Comparison of ENCODE assay signal across 11 cellular contexts in genomic region chr2:85890522-85891176, GRCh38. TPM values are rescaled to one million over a fixed set of nuclear protein-coding genes. Genes with fewer than 3 reads are reported as not detected.
DNase-seq lines count a peak whose midpoint lies in the region; ATAC-seq, FAIRE-seq and TF ChIP-seq lines count a peak whose summit lies in the region.
"Had no signal": no experiment of that assay in that cellular context is flagged by ENCODE, and none has a peak within 500 bp of the region (broad histone marks: within the 10 kb centered on the region; RNA-seq: fewer than 3 reads in every experiment).

No MANE protein-coding gene starts in this region.

- peaks cover 61% of the 10 kb centered on the region for H3K4me1 Mint-ChIP-seq in activated naive CD4-positive, alpha-beta T cell treated with anti-CD3 and anti-CD28 coated beads, Interleukin-2, amount 10 ng/mL, durations not matched to agents 7 days and 5 days
- H3K4me1 Mint-ChIP-seq in activated CD4-positive, alpha-beta memory T cell treated with anti-CD3 and anti-CD28 coated beads for 36 hours (ENCODE audit: low read depth), result peaks cover 46% of the 10 kb centered on the region

- intact Hi-C loops in activated CD4-positive, alpha-beta memory T cell treated with anti-CD3 and anti-CD28 coated beads for 36 hours (cut with micrococcal nuclease), result no loop called here

- peak overlapping the region; percentile 61 for H3K4me3 Mint-ChIP-seq in activated naive CD4-positive, alpha-beta T cell treated with anti-CD3 and anti-CD28 coated beads, Interleukin-2, amount 10 ng/mL, durations not matched to agents 7 days and 5 days
- peak overlapping the region; percentile 39 for H3K4me3 Mint-ChIP-seq in activated CD4-positive, alpha-beta memory T cell treated with anti-CD3 and anti-CD28 coated beads for 36 hours

- H3K27ac Mint-ChIP-seq in activated naive CD4-positive, alpha-beta T cell treated with anti-CD3 and anti-CD28 coated beads, Interleukin-2, amount 10 ng/mL, durations not matched to agents 7 days and 5 days, result no peak overlapping the region
- H3K27ac Mint-ChIP-seq in activated CD4-positive, alpha-beta memory T cell treated with anti-CD3 and anti-CD28 coated beads for 36 hours, result no peak overlapping the region

- CTCF ChIA-PET in activated naive CD4-positive, alpha-beta T cell treated with anti-CD3 and anti-CD28 coated beads, Interleukin-2, amount 10 ng/mL, durations not matched to agents 7 days and 5 days (lab: Charles Lee), result interaction anchor here (1.2 to 7.7 kb wide), 8 partner anchors 17 to 194 kb away, joined by 3 to 170 read pairs (median 11); no protein-coding TSS in a partner anchor
- CTCF ChIA-PET in activated CD4-positive, alpha-beta memory T cell treated with anti-CD3 and anti-CD28 coated beads for 36 hours (lab: Charles Lee), result interaction anchor here (1.0 to 6.7 kb wide), 6 partner anchors 10 to 189 kb away, joined by 3 to 141 read pairs (median 26); no protein-coding TSS in a partner anchor

- H3K36me3 Mint-ChIP-seq in activated naive CD4-positive, alpha-beta T cell treated with anti-CD3 and anti-CD28 coated beads, Interleukin-2, amount 10 ng/mL, durations not matched to agents 7 days and 5 days, result peaks cover 36% of the 10 kb centered on the region
- H3K36me3 Mint-ChIP-seq in activated CD4-positive, alpha-beta memory T cell treated with anti-CD3 and anti-CD28 coated beads for 36 hours, result peaks cover 3% of the 10 kb centered on the region

- TF ChIP-seq CTCF in keratinocyte (optimal IDR thresholded peaks at IDR 0.05 in 1 of 3, IDR thresholded peaks at IDR 0.05 in 1 of 3, conservative IDR thresholded peaks at IDR 0.05 in 1 of 3; ENCODE audit: extremely low read depth in 1 of 3, insufficient read depth in 2 of 3, low read length in 3 of 3) (no peak), thoracic aorta (IDR thresholded peaks at IDR 0.05) (no peak)

- H3K4me3 ChIP-seq in keratinocyte (ENCODE audit: control insufficient read depth in 2 of 3, extremely low read depth in 1 of 3, insufficient read depth in 2 of 3, low read depth in 1 of 3, low read length in 3 of 3) (no peak overlapping the region), thoracic aorta (peak overlapping the region; percentile 73)

- dilution Hi-C loops in keratinocyte (cut with MboI; ENCODE audit: extremely low pct_ligation_motif_present, low sequenced_read_pairs), result no loop called here

- peak overlapping the region; percentile 98 for H3K4me2 ChIP-seq in keratinocyte (ENCODE audit: control insufficient read depth, extremely low read depth, insufficient read depth, low read depth, low read length)

- H3K9me1 ChIP-seq in keratinocyte (ENCODE audit: control insufficient read depth, extremely low read depth, insufficient read depth, low read length), result peaks cover 6% of the 10 kb centered on the region

- peak overlapping the region; percentile 85 for H2AFZ ChIP-seq in keratinocyte (ENCODE audit: control insufficient read depth, low read length)

- POLR2A ChIA-PET in activated CD4-positive, alpha-beta memory T cell treated with anti-CD3 and anti-CD28 coated beads for 36 hours (lab: Charles Lee), result interaction anchor here (1.5 kb wide), 1 partner anchor 216 kb away, joined by 3 read pairs; the partner anchor contains the start of genes POLR1A and PTCD3

- H3K27me3 ChIP-seq in keratinocyte (ENCODE audit: control insufficient read depth, extremely low read depth, insufficient read depth, low read length) (no peaks in the 10 kb centered on the region), thoracic aorta (replicated peaks; ENCODE audit: insufficient read depth) (no peaks in the 10 kb centered on the region)

- no peak for FAIRE-seq in keratinocyte (lab: Jason Lieb, UNC)

- peaks cover 4% of the 10 kb centered on the region for H3K27me3 Mint-ChIP-seq in activated naive CD4-positive, alpha-beta T cell treated with anti-CD3 and anti-CD28 coated beads, Interleukin-2, amount 10 ng/mL, durations not matched to agents 7 days and 5 days
- H3K27me3 Mint-ChIP-seq in activated CD4-positive, alpha-beta memory T cell treated with anti-CD3 and anti-CD28 coated beads for 36 hours, result no peaks in the 10 kb centered on the region

- ATAC-seq in thoracic aorta (ENCODE audit: insufficient number of reproducible peaks, low FRiP score, low read depth) (no peak), GM21737 (IDR thresholded peaks at IDR 0.05; ENCODE audit: unreplicated experiment) (no peak)

- H4K20me1 ChIP-seq in keratinocyte (ENCODE audit: control insufficient read depth, extremely low read depth, insufficient read depth, low read length), result no peaks in the 10 kb centered on the region

- H3K36me3 ChIP-seq in keratinocyte (ENCODE audit: control insufficient read depth in 2 of 2, extremely low read depth in 1 of 2, insufficient read depth in 2 of 2, low read length in 2 of 2), result no peaks in the 10 kb centered on the region
- no peaks in the 10 kb centered on the region for H3K36me3 ChIP-seq in thoracic aorta

- peak overlapping the region; percentile 35 for H3K9ac ChIP-seq in keratinocyte (ENCODE audit: control insufficient read depth, extremely low read depth, insufficient read depth, low read length)

- H3K4me1 ChIP-seq in keratinocyte (ENCODE audit: control insufficient read depth, extremely low read depth, insufficient read depth, low read length) (peaks cover 63% of the 10 kb centered on the region), thoracic aorta (ENCODE audit: control insufficient read depth in 1 of 2, low read depth in 2 of 2) (peaks cover 26 to 36% of the 10 kb centered on the region in 2 donors)

- peaks cover 13% of the 10 kb centered on the region for H3K9me3 Mint-ChIP-seq in activated naive CD4-positive, alpha-beta T cell treated with anti-CD3 and anti-CD28 coated beads, Interleukin-2, amount 10 ng/mL, durations not matched to agents 7 days and 5 days
- peaks cover 7% of the 10 kb centered on the region for H3K9me3 Mint-ChIP-seq in activated CD4-positive, alpha-beta memory T cell treated with anti-CD3 and anti-CD28 coated beads for 36 hours

- H3K79me2 ChIP-seq in keratinocyte (ENCODE audit: control insufficient read depth, insufficient read depth, low read length), result peaks cover 26% of the 10 kb centered on the region

- H3K27ac ChIP-seq in keratinocyte (ENCODE audit: control insufficient read depth, insufficient read depth, low read length) (peak overlapping the region; percentile 13), thoracic aorta (peak overlapping the region in 1 of 2 donors; percentile 67)

- H3K9me3 ChIP-seq in keratinocyte (ENCODE audit: control insufficient read depth, low read depth, low read length) (no peaks in the 10 kb centered on the region), thoracic aorta (no peaks in the 10 kb centered on the region)

- DNase-seq in activated naive CD4-positive, alpha-beta T cell treated with anti-CD3 and anti-CD28 coated beads, Interleukin-2, amount 10 ng/mL, durations not matched to agents 7 days and 5 days, result no peak
- no peak for DNase-seq in activated naive CD4-positive, alpha-beta T cell (lab: John Stamatoyannopoulos, UW)
- no peak for DNase-seq in activated CD4-positive, alpha-beta memory T cell treated with anti-CD3 and anti-CD28 coated beads for 36 hours
- DNase-seq in keratinocyte (ENCODE audit: low read depth, low spot score) (no peak), thoracic aorta (ENCODE audit: low spot score) (no peak), dermis blood vessel endothelial cell (no peak), NCI-H1048 (lab: John Stamatoyannopoulos, UW) (no peak)
- DNase-seq: NCI-H1930, occipital lobe, SW 1271 had no signal

RNA-seq across cellular contexts. Expression of gene ST3GAL5, which starts 1.9 kb away (rescaled TPM):
- total RNA-seq in activated CD4-positive, alpha-beta memory T cell treated with anti-CD3 and anti-CD28 coated beads for 36 hours, result 10 to 100 TPM in 1 of 2 experiments, 1 to 10 TPM in 1; 9.6 to 11.5 TPM
- polyA plus RNA-seq in keratinocyte, result 29.7 to 43.5 TPM (median 39.7 TPM) in 3 replicates
- 7.1 TPM for polyA plus RNA-seq in keratinocyte (2011; ENCODE audit: low read depth)
- 30.7 and 44.2 TPM in 2 replicates for polyA plus RNA-seq in keratinocyte (2011; cell fraction: cytosol; rRNA removed)
- 49.3 and 50.8 TPM in 2 replicates for polyA plus RNA-seq in keratinocyte (2011; cell fraction: nucleus; rRNA removed)
- 7.0 and 24.6 TPM in 2 replicates for polyA plus RNA-seq in keratinocyte (2012; ENCODE audit: low replicate concordance)
- polyA minus RNA-seq in keratinocyte, result 16.0 to 43.2 TPM (median 26.8 TPM) in 3 replicates
- polyA minus RNA-seq in keratinocyte (2011; cell fraction: cytosol; rRNA and poly(A)+ RNA removed), result 18.2 TPM
- polyA minus RNA-seq in keratinocyte (2011; cell fraction: nucleus; rRNA and poly(A)+ RNA removed), result 19.0 and 37.9 TPM in 2 replicates
- total RNA-seq in thoracic aorta, result 10 to 100 TPM; 11.9 to 32.7 TPM
- 9.9 and 13.7 TPM in 2 replicates for total RNA-seq in dermis blood vessel endothelial cell
